14 cellular contexts compared by ENCODE assay signal in genomic region chr20:62739067-62739466, GRCh38. TPM values are rescaled to one million over a fixed set of nuclear protein-coding genes. Genes with fewer than 3 reads are reported as not detected.
DNase-seq lines count a peak whose midpoint lies in the region; ATAC-seq, FAIRE-seq and TF ChIP-seq lines count a peak whose summit lies in the region.
"Had no signal": no experiment of that assay in that cellular context is flagged by ENCODE, and none has a peak within 500 bp of the region (broad histone marks: within the 10 kb centered on the region; RNA-seq: fewer than 3 reads in every experiment).

No MANE protein-coding gene starts in this region.

- no peak for DNase-seq in A549 (ENCODE audit: low read depth in 1 of 2, low spot score in 1 of 2)
- DNase-seq in CD8-positive, alpha-beta memory T cell, result no peak
- DNase-seq in activated CD8-positive, alpha-beta T cell treated with anti-CD3 and anti-CD28 coated beads for 36 hours, result no peak
- no peak for DNase-seq in keratinocyte (ENCODE audit: low read depth, low spot score)
- no peak for DNase-seq in NK-92 (lab: John Stamatoyannopoulos, UW; ENCODE audit: unreplicated experiment)
- no peak for DNase-seq in GM19239 (ENCODE audit: insufficient read length, low spot score)
- DNase-seq in stimulated activated CD4-positive, alpha-beta T cell treated with anti-CD3 and anti-CD28 coated beads, Interleukin-4, amount 100 ng/mL, for 1 hour, result no peak
- no peak for DNase-seq in NCI-H774 (lab: John Stamatoyannopoulos, UW)
- DNase-seq: cortex of kidney, H9 had no signal

- dilution Hi-C loops in keratinocyte (cut with MboI; ENCODE audit: extremely low pct_ligation_motif_present, low sequenced_read_pairs), result no loop called here

- H3K27ac ChIP-seq in A549 (peak overlapping the region; percentile 52 to 86; a peak in 4 of 6 replicates), keratinocyte (ENCODE audit: control insufficient read depth, insufficient read depth, low read length) (peak overlapping the region; percentile 51)
- peak overlapping the region; percentile 81 for H3K27ac ChIP-seq in CD8-positive, alpha-beta memory T cell (ENCODE audit: low read depth, low read length)
- H3K27ac ChIP-seq: C4-2B, psoas muscle had no signal

- no peak for TF ChIP-seq POLR2A in A549 (IDR thresholded peaks at IDR 0.05; ENCODE audit: low read length)

- peaks cover 21% of the 10 kb centered on the region for H3K4me1 ChIP-seq in A549
- H3K4me1 ChIP-seq in CD8-positive, alpha-beta memory T cell (ENCODE audit: insufficient read depth, low read length), result peaks cover 45% of the 10 kb centered on the region
- H3K4me1 ChIP-seq in keratinocyte (ENCODE audit: control insufficient read depth, extremely low read depth, insufficient read depth, low read length), result peaks cover 52% of the 10 kb centered on the region
- H3K4me1 ChIP-seq: psoas muscle had no signal

- H4K20me1 ChIP-seq in keratinocyte (ENCODE audit: control insufficient read depth, extremely low read depth, insufficient read depth, low read length), result no peaks in the 10 kb centered on the region

- no peak overlapping the region for H3K9ac ChIP-seq in keratinocyte (ENCODE audit: control insufficient read depth, extremely low read depth, insufficient read depth, low read length)

- no peak for ATAC-seq in A549
- ATAC-seq in activated CD8-positive, alpha-beta T cell treated with anti-CD3 and anti-CD28 coated beads for 36 hours, result no peak

- no peak for TF ChIP-seq EP300 in A549 (IDR thresholded peaks at IDR 0.05)

- CTCF ChIA-PET in A549 (lab: Yijun Ruan, JAX), result interaction anchor here (0.7 to 4.1 kb wide), 3 partner anchors 31 to 53 kb away, joined by 3 to 27 read pairs (median 10); partner anchors contain the start of gene NTSR1
- CTCF ChIA-PET in CD8-positive, alpha-beta memory T cell (lab: Charles Lee), result interaction anchor here (1.4 to 3.5 kb wide), 3 partner anchors 8 to 76 kb away, joined by 3 to 17 read pairs (median 4); no protein-coding TSS in a partner anchor
- CTCF ChIA-PET in activated CD8-positive, alpha-beta T cell treated with anti-CD3 and anti-CD28 coated beads for 36 hours (lab: Charles Lee), result interaction anchor here (1.4 kb wide), 1 partner anchor 21 kb away, joined by 3 read pairs; no protein-coding TSS in a partner anchor

- no peaks in the 10 kb centered on the region for H3K27me3 Mint-ChIP-seq in CD8-positive, alpha-beta memory T cell
- H3K27me3 Mint-ChIP-seq in activated CD8-positive, alpha-beta T cell treated with anti-CD3 and anti-CD28 coated beads for 36 hours, result no peaks in the 10 kb centered on the region

- H2AFZ ChIP-seq in keratinocyte (ENCODE audit: control insufficient read depth, low read length), result no peak overlapping the region

- H3K9me3 Mint-ChIP-seq in CD8-positive, alpha-beta memory T cell, result no peaks in the 10 kb centered on the region
- no peaks in the 10 kb centered on the region for H3K9me3 Mint-ChIP-seq in activated CD8-positive, alpha-beta T cell treated with anti-CD3 and anti-CD28 coated beads for 36 hours
- H3K9me3 Mint-ChIP-seq: H9 had no signal

- no peaks in the 10 kb centered on the region for H3K36me3 Mint-ChIP-seq in CD8-positive, alpha-beta memory T cell
- no peaks in the 10 kb centered on the region for H3K36me3 Mint-ChIP-seq in activated CD8-positive, alpha-beta T cell treated with anti-CD3 and anti-CD28 coated beads for 36 hours (ENCODE audit: low read depth)

- FAIRE-seq in A549 (lab: Jason Lieb, UNC), result no peak
- no peak for FAIRE-seq in keratinocyte (lab: Jason Lieb, UNC)
- no peak for FAIRE-seq in GM19239 (lab: Jason Lieb, UNC)
- FAIRE-seq: G401.6 had no signal

- no peak for TF ChIP-seq RAD21 in A549 (conservative IDR thresholded peaks at IDR 0.05 in 1 of 2, IDR thresholded peaks at IDR 0.05 in 1 of 2)

- H3K4me1 Mint-ChIP-seq in CD8-positive, alpha-beta memory T cell, result peaks cover 35 to 51% (median 37%) of the 10 kb centered on the region in 3 donors
- peaks cover 34% of the 10 kb centered on the region for H3K4me1 Mint-ChIP-seq in activated CD8-positive, alpha-beta T cell treated with anti-CD3 and anti-CD28 coated beads for 36 hours (ENCODE audit: low read depth)

- no peaks in the 10 kb centered on the region for H3K79me2 ChIP-seq in keratinocyte (ENCODE audit: control insufficient read depth, insufficient read depth, low read length)

- H3K4me2 ChIP-seq in A549 (no peak overlapping the region; the same call in 2 of the 3 replicates), keratinocyte (ENCODE audit: control insufficient read depth, extremely low read depth, insufficient read depth, low read depth, low read length) (peak overlapping the region; percentile 82)

- intact Hi-C loops in activated CD8-positive, alpha-beta T cell treated with anti-CD3 and anti-CD28 coated beads for 36 hours (cut with micrococcal nuclease), result no loop called here

- no peaks in the 10 kb centered on the region for H3K36me3 ChIP-seq in CD8-positive, alpha-beta memory T cell (ENCODE audit: insufficient read depth, low read length)
- H3K36me3 ChIP-seq in keratinocyte (ENCODE audit: control insufficient read depth in 2 of 2, extremely low read depth in 1 of 2, insufficient read depth in 2 of 2, low read length in 2 of 2), result no peaks in the 10 kb centered on the region

- H3K9me1 ChIP-seq in keratinocyte (ENCODE audit: control insufficient read depth, extremely low read depth, insufficient read depth, low read length), result no peaks in the 10 kb centered on the region

- H3K4me3 Mint-ChIP-seq in CD8-positive, alpha-beta memory T cell, result peak overlapping the region in 5 of 7 donors; percentile 78 to 86 (median 82)
- H3K4me3 Mint-ChIP-seq in activated CD8-positive, alpha-beta T cell treated with anti-CD3 and anti-CD28 coated beads for 36 hours, result no peak overlapping the region
- H3K4me3 Mint-ChIP-seq: H9 had no signal

- H3K27me3 ChIP-seq in CD8-positive, alpha-beta memory T cell (ENCODE audit: insufficient read depth, low read length, poor library complexity, severe bottlenecking), result no peaks in the 10 kb centered on the region
- peaks cover 8% of the 10 kb centered on the region for H3K27me3 ChIP-seq in keratinocyte (ENCODE audit: control insufficient read depth, extremely low read depth, insufficient read depth, low read length)

- 94% methylated on average over 12 of the region's 12 CpGs for WGBS in A549 (ENCODE audit: missing lambda C conversion rate)

- POLR2A ChIA-PET in A549 (lab: Yijun Ruan, JAX), result no interaction called here
- POLR2A ChIA-PET in CD8-positive, alpha-beta memory T cell (lab: Charles Lee), result interaction anchor here (1.0 to 2.9 kb wide), 6 partner anchors 11 to 88 kb away, joined by 3 to 48 read pairs (median 9); partner anchors contain the start of gene MRGBP
- POLR2A ChIA-PET in activated CD8-positive, alpha-beta T cell treated with anti-CD3 and anti-CD28 coated beads for 36 hours (lab: Charles Lee), result interaction anchor here (0.8 kb wide), 1 partner anchor 44 kb away, joined by 3 read pairs; no protein-coding TSS in a partner anchor

- H3K27ac Mint-ChIP-seq in CD8-positive, alpha-beta memory T cell, result peak overlapping the region in 7 of 8 donors; percentile 68 to 99 (median 91)
- H3K27ac Mint-ChIP-seq in activated CD8-positive, alpha-beta T cell treated with anti-CD3 and anti-CD28 coated beads for 36 hours, result peak overlapping the region; percentile 91
- H3K27ac Mint-ChIP-seq: H9 had no signal

- TF ChIP-seq CTCF in A549 (IDR thresholded peaks at IDR 0.05) (no peak), keratinocyte (optimal IDR thresholded peaks at IDR 0.05 in 1 of 3, IDR thresholded peaks at IDR 0.05 in 1 of 3, conservative IDR thresholded peaks at IDR 0.05 in 1 of 3; ENCODE audit: extremely low read depth in 1 of 3, insufficient read depth in 2 of 3, low read length in 3 of 3) (no peak)
- no peak for TF ChIP-seq CTCF in activated CD8-positive, alpha-beta T cell treated with anti-CD3 and anti-CD28 coated beads for 36 hours (IDR thresholded peaks at IDR 0.05)

- no peaks in the 10 kb centered on the region for H3K9me3 ChIP-seq in A549
- no peaks in the 10 kb centered on the region for H3K9me3 ChIP-seq in CD8-positive, alpha-beta memory T cell (ENCODE audit: low read length)
- H3K9me3 ChIP-seq in keratinocyte (ENCODE audit: control insufficient read depth, low read depth, low read length), result no peaks in the 10 kb centered on the region
- H3K9me3 ChIP-seq: mucosa of descending colon, psoas muscle had no signal

- no peak overlapping the region for H3K4me3 ChIP-seq in A549
- H3K4me3 ChIP-seq in CD8-positive, alpha-beta memory T cell (ENCODE audit: low read length), result peak overlapping the region; percentile 76
- no peak overlapping the region for H3K4me3 ChIP-seq in keratinocyte (ENCODE audit: control insufficient read depth in 2 of 3, extremely low read depth in 1 of 3, insufficient read depth in 2 of 3, low read depth in 1 of 3, low read length in 3 of 3)
- H3K4me3 ChIP-seq: mucosa of descending colon, psoas muscle had no signal

RNA-seq across cellular contexts. Expression of gene NTSR1, which starts 30.4 kb away (rescaled TPM):
- 0.03 TPM in 2 replicates for polyA plus RNA-seq in A549 (2011; rRNA removed)
- 0.01 TPM in 2 replicates for polyA plus RNA-seq in A549 (2012; cell fraction: cytosol; rRNA removed)
- 0.02 TPM in 1 of 2 replicates, not detected in the other for polyA plus RNA-seq in A549 (2012; cell fraction: nucleus; rRNA removed)
- not detected in 3 replicates for polyA plus RNA-seq in A549 (2017; fragmentation: RNase III; extraction: RNeasy Plus Mini Kit Qiagen cat#74134 plus additional on column Dnase treatment)
- polyA minus RNA-seq in A549 (2011; rRNA and poly(A)+ RNA removed), result not detected in 2 replicates
- not detected for total RNA-seq in CD8-positive, alpha-beta memory T cell
- not detected for polyA plus RNA-seq in CD8-positive, alpha-beta memory T cell
- total RNA-seq in activated CD8-positive, alpha-beta T cell treated with anti-CD3 and anti-CD28 coated beads for 36 hours, result not detected
- 0.24 to 1.4 TPM (median 0.55 TPM) in 3 replicates for polyA plus RNA-seq in keratinocyte
- polyA plus RNA-seq in keratinocyte (2011; ENCODE audit: low read depth), result 0.27 TPM
- 0.17 and 0.56 TPM in 2 replicates for polyA plus RNA-seq in keratinocyte (2011; cell fraction: cytosol; rRNA removed)
- polyA plus RNA-seq in keratinocyte (2011; cell fraction: nucleus; rRNA removed), result 0.90 and 1.4 TPM in 2 replicates
- polyA plus RNA-seq in keratinocyte (2012; ENCODE audit: low replicate concordance), result 0.72 and 2.1 TPM in 2 replicates
- 0.40 to 2.7 TPM (median 0.83 TPM) in 3 replicates for polyA minus RNA-seq in keratinocyte
- polyA minus RNA-seq in keratinocyte (2011; cell fraction: cytosol; rRNA and poly(A)+ RNA removed), result not detected
- polyA minus RNA-seq in keratinocyte (2011; cell fraction: nucleus; rRNA and poly(A)+ RNA removed), result 1.1 and 1.3 TPM in 2 replicates

RNA-seq across cellular contexts. Expression of gene MRGBP, which starts 57.2 kb away (rescaled TPM):
- polyA plus RNA-seq in A549 (2011; rRNA removed), result 14.6 and 21.1 TPM in 2 replicates
- 23.8 and 26.4 TPM in 2 replicates for polyA plus RNA-seq in A549 (2012; cell fraction: cytosol; rRNA removed)
- polyA plus RNA-seq in A549 (2012; cell fraction: nucleus; rRNA removed), result 24.0 and 25.2 TPM in 2 replicates
- 16.8 to 18.4 TPM (median 17.5 TPM) in 3 replicates for polyA plus RNA-seq in A549 (2017; fragmentation: RNase III; extraction: RNeasy Plus Mini Kit Qiagen cat#74134 plus additional on column Dnase treatment)
- polyA minus RNA-seq in A549 (2011; rRNA and poly(A)+ RNA removed), result 15.9 and 18.8 TPM in 2 replicates
- 10 to 100 TPM; 14.8 TPM for total RNA-seq in CD8-positive, alpha-beta memory T cell
- polyA plus RNA-seq in CD8-positive, alpha-beta memory T cell, result 10.7 TPM
- 10 to 100 TPM; 18.5 to 18.9 TPM for total RNA-seq in activated CD8-positive, alpha-beta T cell treated with anti-CD3 and anti-CD28 coated beads for 36 hours
- polyA plus RNA-seq in keratinocyte, result 12.3 to 15.6 TPM (median 15.0 TPM) in 3 replicates
- polyA plus RNA-seq in keratinocyte (2011; ENCODE audit: low read depth), result 5.1 TPM
- 10.0 and 15.3 TPM in 2 replicates for polyA plus RNA-seq in keratinocyte (2011; cell fraction: cytosol; rRNA removed)
- polyA plus RNA-seq in keratinocyte (2011; cell fraction: nucleus; rRNA removed), result 12.3 and 13.1 TPM in 2 replicates
- polyA plus RNA-seq in keratinocyte (2012; ENCODE audit: low replicate concordance), result 9.0 and 16.4 TPM in 2 replicates
- 8.1 to 12.9 TPM (median 8.4 TPM) in 3 replicates for polyA minus RNA-seq in keratinocyte
- polyA minus RNA-seq in keratinocyte (2011; cell fraction: cytosol; rRNA and poly(A)+ RNA removed), result 12.9 TPM
- 3.9 TPM in 2 replicates for polyA minus RNA-seq in keratinocyte (2011; cell fraction: nucleus; rRNA and poly(A)+ RNA removed)
